Comparison of ENCODE assay signal across 29 cellular contexts in the genomic region with DNA sequence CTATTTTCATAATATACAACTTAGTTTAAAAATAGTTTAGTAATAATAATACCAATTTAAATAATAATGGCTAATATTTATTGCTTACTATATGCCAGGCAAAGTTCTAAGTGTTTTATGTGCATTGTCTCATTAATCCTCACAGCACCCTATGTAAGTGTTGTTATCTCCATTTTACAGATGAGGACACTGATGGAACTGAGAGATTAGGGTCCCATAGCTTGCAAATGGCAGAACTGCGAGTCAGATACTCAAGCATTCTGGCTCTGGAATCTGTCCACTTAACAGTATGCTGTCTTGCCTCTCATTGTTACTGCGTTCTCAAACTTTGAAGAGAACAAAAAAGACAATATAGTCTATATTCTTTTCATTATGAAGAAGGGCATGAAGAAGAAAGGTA.
"Had no signal": no experiment of that assay in that cellular context is flagged by ENCODE, and none has a peak within 500 bp of the region (broad histone marks: within the 10 kb centered on the region; RNA-seq: fewer than 3 reads in every experiment).

No MANE protein-coding gene starts in this region.

- H3K27me3 ChIP-seq: brain microvascular endothelial cell, dorsolateral prefrontal cortex, esophagus muscularis mucosa, foreskin keratinocyte, gastrocnemius medialis, heart left ventricle had no signal

- H3K27ac ChIP-seq: brain microvascular endothelial cell, coronary artery, dorsolateral prefrontal cortex, esophagus muscularis mucosa, foreskin keratinocyte, gastrocnemius medialis, heart left ventricle, VCaP had no signal

- H3K4me3 ChIP-seq: coronary artery, dorsolateral prefrontal cortex, esophagus muscularis mucosa, gastrocnemius medialis, heart left ventricle had no signal

- DNase-seq: activated CD4-positive, alpha-beta memory T cell treated with anti-CD3 and anti-CD28 coated beads, Interleukin-2, amount 10 ng/mL, durations not matched to agents 7 days and 5 days; activated CD4-positive, alpha-beta T cell treated with anti-CD3 and anti-CD28 coated beads for 1 hour; activated CD4-positive, alpha-beta T cell treated with anti-CD3 and anti-CD28 coated beads for 4 hours; activated CD4-positive, alpha-beta T cell treated with anti-CD3 and anti-CD28 coated beads, Interleukin-2, amount 10 ng/mL, durations not matched to agents 7 days and 5 days; activated CD4-positive, alpha-beta T cell treated with anti-CD3 and anti-CD28 coated beads, Interleukin-2, amount 50 U/mL, for 4 hours; activated CD8-positive, alpha-beta memory T cell treated with anti-CD3 and anti-CD28 coated beads, Interleukin-2, amount 50 U/mL, for 48 hours; activated gamma-delta T cell; activated naive CD4-positive, alpha-beta T cell; activated naive CD4-positive, alpha-beta T cell treated with anti-CD3 and anti-CD28 coated beads, Interleukin-2, amount 10 ng/mL, durations not matched to agents 7 days and 5 days; activated naive CD8-positive, alpha-beta T cell treated with anti-CD3 and anti-CD28 coated beads, Interleukin-2, amount 10 ng/mL, durations not matched to agents 7 days and 5 days; activated T-cell treated with anti-CD3 and anti-CD28 coated beads for 4 hours; activated T-cell treated with anti-CD3 and anti-CD28 coated beads, Interleukin-2, amount 50 U/mL, for 24 hours; activated T-cell treated with anti-CD3 and anti-CD28 coated beads, Interleukin-2, amount 50 U/mL, for 72 hours; amniotic stem cell; anterior cingulate cortex; brain microvascular endothelial cell; dorsolateral prefrontal cortex; effector memory CD4-positive, alpha-beta T cell; endodermal cell; foreskin keratinocyte; gastrocnemius medialis; glutamatergic neuron; heart left ventricle; T-helper 2 cell had no signal

- H3K9me3 ChIP-seq: esophagus muscularis mucosa, gastrocnemius medialis, heart left ventricle had no signal

- H3K4me1 ChIP-seq: esophagus muscularis mucosa, foreskin keratinocyte, gastrocnemius medialis, heart left ventricle had no signal

- ATAC-seq: activated naive CD4-positive, alpha-beta T cell treated with anti-CD3 and anti-CD28 coated beads, Interleukin-2, amount 50 U/mL, for 72 hours; activated T-cell treated with anti-CD3 and anti-CD28 coated beads, Interleukin-2, amount 50 U/mL, for 72 hours; foreskin keratinocyte; gastrocnemius medialis; heart left ventricle; WTC11 had no signal
